Comparison of ENCODE assay signal across 8 cellular contexts in the genomic region with DNA sequence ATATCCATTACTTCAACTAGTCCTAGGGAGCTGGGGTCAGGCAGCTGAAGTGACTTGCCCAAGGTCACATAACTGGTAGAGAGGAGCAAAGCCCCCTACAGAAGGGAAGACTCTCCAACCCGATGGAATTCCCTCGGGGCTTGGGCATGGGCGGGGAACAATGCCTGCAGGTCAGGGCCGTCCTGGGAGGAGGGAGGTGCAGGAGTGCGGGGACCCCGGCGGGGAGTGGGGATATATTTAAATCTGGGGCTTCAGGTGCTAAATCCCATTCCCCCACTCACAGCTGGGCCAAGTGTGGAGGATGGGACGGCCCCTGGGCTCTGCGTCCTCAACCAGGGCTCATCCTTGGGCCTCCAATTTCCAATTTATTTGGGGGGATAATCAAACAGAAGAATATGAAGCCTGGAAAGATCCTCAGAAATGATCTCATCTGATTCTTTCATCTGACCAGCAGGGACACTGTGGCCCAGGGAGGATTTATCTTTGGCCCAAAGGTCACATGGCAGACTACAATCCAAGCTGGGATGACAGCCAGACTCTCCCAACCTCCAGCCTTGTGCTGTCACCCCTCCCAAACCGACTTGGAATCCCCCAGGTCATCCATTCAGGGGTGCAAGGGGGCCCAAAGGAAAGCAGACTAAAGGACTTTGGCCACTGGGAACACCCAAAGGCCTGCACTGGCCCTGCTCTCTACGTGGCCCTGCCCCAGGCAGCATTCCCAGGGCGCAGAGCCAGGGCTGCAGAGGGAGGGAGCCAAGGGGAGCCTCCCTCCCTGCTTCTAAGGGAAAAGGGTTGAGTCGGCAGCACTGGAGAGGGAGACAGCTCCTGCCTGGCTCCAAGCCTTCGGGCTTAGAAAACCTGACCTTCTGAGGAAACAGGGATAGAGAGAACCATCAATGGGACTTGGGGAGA. TPM values are rescaled to one million over a fixed set of nuclear protein-coding genes. Genes with fewer than 3 reads are reported as not detected.
DNase-seq lines count a peak whose midpoint lies in the region; ATAC-seq and TF ChIP-seq lines count a peak whose summit lies in the region.

No MANE protein-coding gene starts in this region.

- H3K36me3 ChIP-seq in body of pancreas (replicated peaks in 1 of 2; ENCODE audit: insufficient read depth in 1 of 2, low read depth in 2 of 2) = no peaks in the 10 kb centered on the region

- peaks cover 5% of the 10 kb centered on the region for H3K36me3 Mint-ChIP-seq in activated CD8-positive, alpha-beta T cell treated with anti-CD3 and anti-CD28 coated beads for 36 hours (ENCODE audit: low read depth)
- H3K36me3 Mint-ChIP-seq in activated CD8-positive, alpha-beta T cell treated with anti-CD3 and anti-CD28 coated beads, Interleukin-2, amount 10 ng/mL, durations not matched to agents 7 days and 5 days (ENCODE audit: low read depth) = peaks cover 25% of the 10 kb centered on the region

- CTCF ChIA-PET in activated CD8-positive, alpha-beta T cell treated with anti-CD3 and anti-CD28 coated beads for 36 hours (lab: Charles Lee) = interaction anchor here (0.8 to 5.6 kb wide), 18 partner anchors 10 to 219 kb away, joined by 3 to 102 read pairs (median 6); a partner anchor contains a TSS
- CTCF ChIA-PET in activated CD8-positive, alpha-beta T cell treated with anti-CD3 and anti-CD28 coated beads, Interleukin-2, amount 10 ng/mL, durations not matched to agents 7 days and 5 days (lab: Charles Lee) = interaction anchor here (0.7 to 17.4 kb wide), 20 partner anchors 10 to 341 kb away, joined by 4 to 280 read pairs (median 8); a partner anchor contains a TSS

- H3K27me3 ChIP-seq in body of pancreas = no peaks in the 10 kb centered on the region

- H3K27ac Mint-ChIP-seq in activated CD8-positive, alpha-beta T cell treated with anti-CD3 and anti-CD28 coated beads for 36 hours = peak overlapping the region; percentile 98
- H3K27ac Mint-ChIP-seq in activated CD8-positive, alpha-beta T cell treated with anti-CD3 and anti-CD28 coated beads, Interleukin-2, amount 10 ng/mL, durations not matched to agents 7 days and 5 days = no peak overlapping the region

- ATAC-seq in activated CD8-positive, alpha-beta T cell treated with anti-CD3 and anti-CD28 coated beads for 36 hours = no peak
- ATAC-seq in activated CD8-positive, alpha-beta T cell treated with anti-CD3 and anti-CD28 coated beads, Interleukin-2, amount 10 ng/mL, durations not matched to agents 7 days and 5 days = no peak
- peak; percentile 47 for ATAC-seq in body of pancreas
- ATAC-seq in GM21367 (IDR thresholded peaks at IDR 0.05; ENCODE audit: unreplicated experiment) = no peak

- DNase-seq in activated CD8-positive, alpha-beta T cell treated with anti-CD3 and anti-CD28 coated beads for 36 hours = no peak
- no peak for DNase-seq in activated CD8-positive, alpha-beta T cell treated with anti-CD3 and anti-CD28 coated beads, Interleukin-2, amount 10 ng/mL, durations not matched to agents 7 days and 5 days
- peak; percentile 83 to 91 (median 87) for DNase-seq in body of pancreas
- peak; percentile 55 for DNase-seq in kidney glomerular epithelial cell (lab: John Stamatoyannopoulos, UW)
- no peak for DNase-seq in effector CD4-positive, alpha-beta T cell
- DNase-seq in NCI-H69 (lab: John Stamatoyannopoulos, UW) = no peak

- no peak overlapping the region for H3K4me3 ChIP-seq in body of pancreas

- H3K4me1 Mint-ChIP-seq in activated CD8-positive, alpha-beta T cell treated with anti-CD3 and anti-CD28 coated beads for 36 hours (ENCODE audit: low read depth) = peaks cover 80% of the 10 kb centered on the region
- peaks cover 82% of the 10 kb centered on the region for H3K4me1 Mint-ChIP-seq in activated CD8-positive, alpha-beta T cell treated with anti-CD3 and anti-CD28 coated beads, Interleukin-2, amount 10 ng/mL, durations not matched to agents 7 days and 5 days (ENCODE audit: low read depth)

- H3K27me3 Mint-ChIP-seq in activated CD8-positive, alpha-beta T cell treated with anti-CD3 and anti-CD28 coated beads for 36 hours = no peaks in the 10 kb centered on the region
- no peaks in the 10 kb centered on the region for H3K27me3 Mint-ChIP-seq in activated CD8-positive, alpha-beta T cell treated with anti-CD3 and anti-CD28 coated beads, Interleukin-2, amount 10 ng/mL, durations not matched to agents 7 days and 5 days (ENCODE audit: low read depth)

- peak overlapping the region; percentile 70 to 94 (median 88) for H3K27ac ChIP-seq in body of pancreas
- H3K27ac ChIP-seq in temporal lobe (ENCODE audit: low read depth, low read length) = peak overlapping the region; percentile 25

- intact Hi-C loops in activated CD8-positive, alpha-beta T cell treated with anti-CD3 and anti-CD28 coated beads for 36 hours (cut with micrococcal nuclease) = loop anchor here (10.0 kb wide), 1 partner anchor 52 kb away; a partner anchor contains a TSS
- intact Hi-C loops in body of pancreas (cut with DNase I) = no loop called here

- TF ChIP-seq POLR2A in body of pancreas (IDR thresholded peaks at IDR 0.05) = no peak

- peaks cover 31% of the 10 kb centered on the region for H3K4me1 ChIP-seq in body of pancreas

- no peaks in the 10 kb centered on the region for H3K9me3 ChIP-seq in body of pancreas

- 43 to 53% methylated on average over 14 of the region's 14 CpGs for WGBS in body of pancreas, 2 donors

- peak overlapping the region; percentile 86 for H3K4me3 Mint-ChIP-seq in activated CD8-positive, alpha-beta T cell treated with anti-CD3 and anti-CD28 coated beads for 36 hours
- H3K4me3 Mint-ChIP-seq in activated CD8-positive, alpha-beta T cell treated with anti-CD3 and anti-CD28 coated beads, Interleukin-2, amount 10 ng/mL, durations not matched to agents 7 days and 5 days = no peak overlapping the region

- POLR2A ChIA-PET in activated CD8-positive, alpha-beta T cell treated with anti-CD3 and anti-CD28 coated beads for 36 hours (lab: Charles Lee) = interaction anchor here (0.6 to 3.8 kb wide), 14 partner anchors 10 to 122 kb away, joined by 3 to 18 read pairs (median 6); a partner anchor contains a TSS
- POLR2A ChIA-PET in activated CD8-positive, alpha-beta T cell treated with anti-CD3 and anti-CD28 coated beads, Interleukin-2, amount 10 ng/mL, durations not matched to agents 7 days and 5 days (lab: Charles Lee) = interaction anchor here (1.0 to 5.2 kb wide), 7 partner anchors 9 to 151 kb away, joined by 3 to 34 read pairs (median 11); a partner anchor contains a TSS

- TF ChIP-seq CTCF in activated CD8-positive, alpha-beta T cell treated with anti-CD3 and anti-CD28 coated beads for 36 hours (IDR thresholded peaks at IDR 0.05) = no peak
- peak in 6 of 7 experiments; percentile 5 to 43 (median 27) for TF ChIP-seq CTCF in body of pancreas (IDR thresholded peaks at IDR 0.05)

- H3K9me3 Mint-ChIP-seq in activated CD8-positive, alpha-beta T cell treated with anti-CD3 and anti-CD28 coated beads for 36 hours = peaks cover 4% of the 10 kb centered on the region
- H3K9me3 Mint-ChIP-seq in activated CD8-positive, alpha-beta T cell treated with anti-CD3 and anti-CD28 coated beads, Interleukin-2, amount 10 ng/mL, durations not matched to agents 7 days and 5 days (ENCODE audit: insufficient read depth) = peaks cover 10% of the 10 kb centered on the region

RNA-seq across cellular contexts. Expression of a gene that starts 8.7 kb away (rescaled TPM):
- total RNA-seq in activated CD8-positive, alpha-beta T cell treated with anti-CD3 and anti-CD28 coated beads for 36 hours = 1 to 10 TPM; 6.4 TPM
- total RNA-seq in activated CD8-positive, alpha-beta T cell treated with anti-CD3 and anti-CD28 coated beads, Interleukin-2, amount 10 ng/mL, durations not matched to agents 7 days and 5 days = 1 to 10 TPM; 6.1 to 6.2 TPM
- total RNA-seq in body of pancreas (1 to 10 TPM; 2.0 to 4.7 TPM), temporal lobe (2.0 TPM)

RNA-seq across cellular contexts. Expression of a gene that starts 15.5 kb away (rescaled TPM):
- 1 to 10 TPM; 7.9 to 8.5 TPM for total RNA-seq in activated CD8-positive, alpha-beta T cell treated with anti-CD3 and anti-CD28 coated beads for 36 hours
- total RNA-seq in activated CD8-positive, alpha-beta T cell treated with anti-CD3 and anti-CD28 coated beads, Interleukin-2, amount 10 ng/mL, durations not matched to agents 7 days and 5 days = 1 to 10 TPM; 3.5 to 3.6 TPM
- 1 to 10 TPM; 1.3 to 4.2 TPM for total RNA-seq in body of pancreas
- total RNA-seq in temporal lobe = under 0.01 TPM

RNA-seq across cellular contexts. Expression of a gene that starts 47.1 kb away (rescaled TPM):
- total RNA-seq in activated CD8-positive, alpha-beta T cell treated with anti-CD3 and anti-CD28 coated beads for 36 hours = 100 to 1,000 TPM; 263 to 268 TPM
- 100 to 1,000 TPM; 202 to 213 TPM for total RNA-seq in activated CD8-positive, alpha-beta T cell treated with anti-CD3 and anti-CD28 coated beads, Interleukin-2, amount 10 ng/mL, durations not matched to agents 7 days and 5 days
- total RNA-seq in body of pancreas (1 to 10 TPM in 1 of 2 donors, under 1 TPM in 1; 0.78 to 2.3 TPM), temporal lobe (0.25 TPM)

RNA-seq across cellular contexts. Expression of a gene that starts 47.3 kb away (rescaled TPM):
- 100 to 1,000 TPM; 699 to 717 TPM for total RNA-seq in activated CD8-positive, alpha-beta T cell treated with anti-CD3 and anti-CD28 coated beads for 36 hours
- 1,000 to 10,000 TPM; 1,167 to 1,252 TPM for total RNA-seq in activated CD8-positive, alpha-beta T cell treated with anti-CD3 and anti-CD28 coated beads, Interleukin-2, amount 10 ng/mL, durations not matched to agents 7 days and 5 days
- 1 to 10 TPM; 4.3 to 4.9 TPM for total RNA-seq in body of pancreas
- 0.25 TPM for total RNA-seq in temporal lobe

Comparison
In these comparisons a context has a peak if more than half of its experiments do, and no peak if none do; other contexts are left out.
1. DNase-seq: peak in body of pancreas (4 of 4) and kidney glomerular epithelial cell (single experiment); none in activated CD8-positive, alpha-beta T cell treated with anti-CD3 and anti-CD28 coated beads for 36 hours (single experiment), activated CD8-positive, alpha-beta T cell treated with anti-CD3 and anti-CD28 coated beads, Interleukin-2, amount 10 ng/mL, durations not matched to agents 7 days and 5 days (single experiment), effector CD4-positive, alpha-beta T cell (single experiment) and NCI-H69 (single experiment).
2. RNA of a gene that starts 47.1 kb away (total RNA-seq): 263 to 268 TPM in activated CD8-positive, alpha-beta T cell treated with anti-CD3 and anti-CD28 coated beads for 36 hours and 202 to 213 TPM in activated CD8-positive, alpha-beta T cell treated with anti-CD3 and anti-CD28 coated beads, Interleukin-2, amount 10 ng/mL, durations not matched to agents 7 days and 5 days; 0.78 to 2.3 TPM in body of pancreas and 0.25 TPM in temporal lobe (single experiment); every median in the first group is over 10 times any median in the second.